ENCODE assay signal across 27 cellular contexts in the genomic region with DNA sequence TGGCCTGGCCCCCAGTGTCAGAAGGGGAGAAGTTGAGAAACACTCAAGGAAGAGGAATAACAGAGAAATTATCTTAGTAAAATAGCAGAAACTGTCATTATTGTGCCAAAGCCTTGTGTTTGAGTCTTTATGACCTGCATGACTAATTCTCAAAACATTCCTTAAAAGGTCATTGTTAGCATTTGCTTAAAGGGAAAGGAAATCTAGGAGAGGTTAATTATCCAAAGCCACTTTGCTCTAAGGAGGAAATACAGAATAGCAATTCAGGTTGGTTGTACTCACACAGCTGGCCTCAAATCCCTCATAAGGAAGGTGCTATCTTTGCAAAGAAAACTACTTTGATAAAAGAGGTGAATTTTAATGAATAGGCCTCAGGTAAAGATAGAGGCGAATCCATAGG.
"Had no signal": no experiment of that assay in that cellular context is flagged by ENCODE, and none has a peak within 500 bp of the region (broad histone marks: within the 10 kb centered on the region; RNA-seq: fewer than 3 reads in every experiment).

No MANE protein-coding gene starts in this region.

- H3K27me3 ChIP-seq: body of pancreas, dorsolateral prefrontal cortex, ovary, testis, transverse colon, uterus had no signal

- H3K27ac ChIP-seq: body of pancreas, coronary artery, dorsolateral prefrontal cortex, ovary, skin epidermis, testis, transverse colon, uterus had no signal

- H3K4me3 ChIP-seq: body of pancreas, coronary artery, dorsolateral prefrontal cortex, ovary, skin epidermis, testis, transverse colon, uterus had no signal

- H3K36me3 ChIP-seq: ovary, transverse colon, uterus had no signal

- H3K9me3 ChIP-seq: body of pancreas, ovary, testis, transverse colon, uterus had no signal

- H3K4me1 ChIP-seq: body of pancreas, testis, uterus had no signal

- ATAC-seq: activated CD4-positive, alpha-beta T cell treated with anti-CD3 and anti-CD28 coated beads for 36 hours; activated CD8-positive, alpha-beta memory T cell treated with anti-CD3 and anti-CD28 coated beads, Interleukin-2, amount 10 ng/mL, durations not matched to agents 7 days and 5 days; activated CD8-positive, alpha-beta T cell treated with anti-CD3 and anti-CD28 coated beads, Interleukin-2, amount 10 ng/mL, durations not matched to agents 7 days and 5 days; activated T-cell treated with anti-CD3 and anti-CD28 coated beads, Interleukin-2, amount 50 U/mL, for 72 hours; body of pancreas; esophagus mucosa; naive thymus-derived CD4-positive, alpha-beta T cell; sciatic nerve; stimulated activated naive CD8-positive, alpha-beta T cell treated with anti-CD3 and anti-CD28 coated beads, Interleukin-15, Interleukin-2, amounts not matched to agents 100 U/mL and 50 U/mL, for 24 hours had no signal

- DNase-seq: activated CD4-positive, alpha-beta T cell treated with anti-CD3 and anti-CD28 coated beads for 36 hours; activated CD4-positive, CD25-positive, alpha-beta regulatory T cell; activated CD8-positive, alpha-beta memory T cell treated with anti-CD3 and anti-CD28 coated beads, Interleukin-2, amount 10 ng/mL, durations not matched to agents 7 days and 5 days; activated CD8-positive, alpha-beta T cell treated with anti-CD3 and anti-CD28 coated beads, Interleukin-2, amount 10 ng/mL, durations not matched to agents 7 days and 5 days; activated effector memory CD4-positive, alpha-beta T cell treated with Interleukin-2 at 50 U/mL for 16 hours; activated naive CD4-positive, alpha-beta T cell treated with Interleukin-2 at 50 U/mL for 16 hours; activated T-cell treated with anti-CD3 and anti-CD28 coated beads, Interleukin-2, amount 50 U/mL, for 72 hours; anterior cingulate cortex; body of pancreas; dorsolateral prefrontal cortex; effector memory CD4-positive, alpha-beta T cell; foreskin fibroblast; head of caudate nucleus; hypothalamus; naive thymus-derived CD4-positive, alpha-beta T cell; ovary; retina; stimulated activated CD4-positive, alpha-beta T cell treated with anti-CD3 and anti-CD28 coated beads, Interleukin-12 subunit alpha, Interleukin-12 subunit beta, amount 100 ng/mL, for 4 hours; stimulated activated CD4-positive, alpha-beta T cell treated with anti-CD3 and anti-CD28 coated beads, Interleukin-4, amount 100 ng/mL, for 1 hour; stimulated activated naive CD8-positive, alpha-beta T cell treated with anti-CD3 and anti-CD28 coated beads, Interleukin-15, Interleukin-2, amounts not matched to agents 100 U/mL and 50 U/mL, for 24 hours; testis; transverse colon; uterus had no signal
